Comparison of ENCODE assay signal across 3 cellular contexts in genomic region chr20:22701679-22702308, GRCh38.
TF ChIP-seq lines count a peak whose summit lies in the region.

No MANE protein-coding gene starts in this region.

TF ChIP-seq in K562, 482 proteins besides CTCF, POLR2A, EP300 and RAD21:
- TF ChIP-seq ZNF12 (CRISPR knock-in tag; IDR thresholded peaks at IDR 0.05), result peak; percentile 96
- TF ChIP-seq MCM7 (IDR thresholded peaks at IDR 0.05), result no peak

TF ChIP-seq in H1, 55 proteins besides CTCF, POLR2A, EP300 and RAD21:
- TF ChIP-seq POLR2AphosphoS5 (IDR thresholded peaks at IDR 0.05; ENCODE audit: low read depth, low read length), result no peak
- TF ChIP-seq SRF (IDR thresholded peaks at IDR 0.05; ENCODE audit: low read depth, low read length), result no peak
- no peak for TF ChIP-seq PHF8 (conservative IDR thresholded peaks at IDR 0.05; ENCODE audit: low read depth, low read length)
- TF ChIP-seq RXRA (IDR thresholded peaks at IDR 0.05; ENCODE audit: insufficient read depth, low read depth, low read length), result no peak
- TF ChIP-seq E2F6 (IDR thresholded peaks at IDR 0.05), result no peak
- TF ChIP-seq JUN (IDR thresholded peaks at IDR 0.05; ENCODE audit: low read depth, low read length), result no peak
- TF ChIP-seq CEBPB (IDR thresholded peaks at IDR 0.05; ENCODE audit: low read depth, low read length), result no peak
- TF ChIP-seq MAX (IDR thresholded peaks at IDR 0.05), result no peak
- no peak for TF ChIP-seq HDAC2 (IDR thresholded peaks at IDR 0.05; ENCODE audit: borderline replicate concordance in 1 of 2, low read depth in 2 of 2, low read length in 2 of 2)
- no peak for TF ChIP-seq CBX8 (IDR thresholded peaks at IDR 0.05; ENCODE audit: borderline replicate concordance, low read depth, low read length)
- TF ChIP-seq SUZ12 (IDR thresholded peaks at IDR 0.05; ENCODE audit: low read length), result no peak
- no peak for TF ChIP-seq MAFK (IDR thresholded peaks at IDR 0.05; ENCODE audit: low read depth, low read length)
- TF ChIP-seq TBP (IDR thresholded peaks at IDR 0.05; ENCODE audit: low read depth, low read length), result no peak
- no peak for TF ChIP-seq GTF2F1 (IDR thresholded peaks at IDR 0.05; ENCODE audit: borderline replicate concordance, low read depth, low read length)
- no peak for TF ChIP-seq ATF2 (IDR thresholded peaks at IDR 0.05; ENCODE audit: low read length)
- TF ChIP-seq NRF1 (IDR thresholded peaks at IDR 0.05; ENCODE audit: low read depth, low read length), result no peak
- no peak for TF ChIP-seq TEAD4 (IDR thresholded peaks at IDR 0.05; ENCODE audit: low read depth, low read length)
- TF ChIP-seq ASH2L (IDR thresholded peaks at IDR 0.05; ENCODE audit: low read length), result no peak
- TF ChIP-seq RBBP5 (IDR thresholded peaks at IDR 0.05; ENCODE audit: borderline replicate concordance, low read depth, low read length), result no peak
- TF ChIP-seq JUND (IDR thresholded peaks at IDR 0.05; ENCODE audit: low read length), result no peak
TF ChIP-seq in H1: peak in this region for 0.

TF ChIP-seq in SK-N-SH, 30 proteins besides CTCF, POLR2A, EP300 and RAD21:
- no peak for TF ChIP-seq CHD2 (IDR thresholded peaks at IDR 0.05; ENCODE audit: low read length, partially characterized antibody)
- TF ChIP-seq NFIC (IDR thresholded peaks at IDR 0.05; ENCODE audit: borderline replicate concordance), result no peak
- TF ChIP-seq USF2 (IDR thresholded peaks at IDR 0.05; ENCODE audit: borderline replicate concordance, low read depth, low read length), result no peak
- no peak for TF ChIP-seq REST (IDR thresholded peaks at IDR 0.05; ENCODE audit: low read depth, low read length)
- TF ChIP-seq YY1 (IDR thresholded peaks at IDR 0.05; ENCODE audit: low read depth), result no peak
- no peak for TF ChIP-seq TCF12 (IDR thresholded peaks at IDR 0.05)
- TF ChIP-seq USF1 (IDR thresholded peaks at IDR 0.05; ENCODE audit: borderline replicate concordance, low read depth), result no peak
- no peak for TF ChIP-seq ZBTB33 (IDR thresholded peaks at IDR 0.05; ENCODE audit: borderline replicate concordance, low read depth)
- TF ChIP-seq RXRA (IDR thresholded peaks at IDR 0.05; ENCODE audit: borderline replicate concordance, low read depth), result no peak
TF ChIP-seq in SK-N-SH: peak in this region for 0.
